Comparison of ENCODE assay signal across 1 cellular context in the genomic region with DNA sequence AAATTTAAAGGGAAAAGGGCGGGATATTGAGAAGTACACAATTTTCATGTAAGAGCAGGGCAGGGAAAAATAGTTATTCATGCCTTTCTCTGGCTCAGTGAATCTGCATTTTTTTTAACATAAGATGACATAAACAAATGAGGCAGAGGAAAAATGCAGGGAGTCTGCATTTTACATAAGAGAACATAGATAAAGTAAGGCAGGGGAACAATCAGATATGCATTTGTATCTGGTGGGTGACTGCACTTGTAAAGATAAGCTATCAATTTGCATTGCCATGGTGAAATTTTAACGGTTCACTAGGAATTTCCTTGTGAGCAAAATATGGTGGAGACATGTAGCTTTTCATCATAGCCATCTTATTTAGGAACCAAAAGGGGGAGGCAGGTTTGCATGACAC.
TF ChIP-seq lines count a peak whose summit lies in the region.

No MANE protein-coding gene starts in this region.

TF ChIP-seq in H1, 55 proteins besides CTCF, POLR2A, EP300 and RAD21 (continued from another document):
- TF ChIP-seq, protein P1, sequence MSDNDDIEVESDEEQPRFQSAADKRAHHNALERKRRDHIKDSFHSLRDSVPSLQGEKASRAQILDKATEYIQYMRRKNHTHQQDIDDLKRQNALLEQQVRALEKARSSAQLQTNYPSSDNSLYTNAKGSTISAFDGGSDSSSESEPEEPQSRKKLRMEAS (IDR thresholded peaks at IDR 0.05) = no peak
- TF ChIP-seq TCF12 (IDR thresholded peaks at IDR 0.05; ENCODE audit: low read depth, low read length) = no peak
- no peak for TF ChIP-seq BCL11A (IDR thresholded peaks at IDR 0.05; ENCODE audit: low read depth in 2 of 2, low read length in 2 of 2)
- no peak for TF ChIP-seq TAF1 (IDR thresholded peaks at IDR 0.05; ENCODE audit: low read depth, low read length)
- no peak for TF ChIP-seq SRF (IDR thresholded peaks at IDR 0.05; ENCODE audit: low read depth, low read length)
- TF ChIP-seq SAP30 (IDR thresholded peaks at IDR 0.05; ENCODE audit: insufficient read depth, insufficient replicate concordance, low read length) = no peak
- TF ChIP-seq HDAC6 (IDR thresholded peaks at IDR 0.05; ENCODE audit: low read depth, low read length) = no peak
- TF ChIP-seq, protein P2, sequence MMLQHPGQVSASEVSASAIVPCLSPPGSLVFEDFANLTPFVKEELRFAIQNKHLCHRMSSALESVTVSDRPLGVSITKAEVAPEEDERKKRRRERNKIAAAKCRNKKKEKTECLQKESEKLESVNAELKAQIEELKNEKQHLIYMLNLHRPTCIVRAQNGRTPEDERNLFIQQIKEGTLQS (IDR thresholded peaks at IDR 0.05; ENCODE audit: insufficient read depth, low read depth, low read length) = no peak
- no peak for TF ChIP-seq ASH2L (IDR thresholded peaks at IDR 0.05; ENCODE audit: low read length)
- no peak for TF ChIP-seq SIX5 (IDR thresholded peaks at IDR 0.05; ENCODE audit: low read depth, low read length)
- TF ChIP-seq POLR2AphosphoS5 (IDR thresholded peaks at IDR 0.05; ENCODE audit: low read depth, low read length) = no peak
- no peak for TF ChIP-seq RXRA (IDR thresholded peaks at IDR 0.05; ENCODE audit: insufficient read depth, low read depth, low read length)
- TF ChIP-seq HDAC2 (IDR thresholded peaks at IDR 0.05; ENCODE audit: borderline replicate concordance in 1 of 2, low read depth in 2 of 2, low read length in 2 of 2) = no peak
